Comparison of ENCODE assay signal across 8 cellular contexts in the genomic region with DNA sequence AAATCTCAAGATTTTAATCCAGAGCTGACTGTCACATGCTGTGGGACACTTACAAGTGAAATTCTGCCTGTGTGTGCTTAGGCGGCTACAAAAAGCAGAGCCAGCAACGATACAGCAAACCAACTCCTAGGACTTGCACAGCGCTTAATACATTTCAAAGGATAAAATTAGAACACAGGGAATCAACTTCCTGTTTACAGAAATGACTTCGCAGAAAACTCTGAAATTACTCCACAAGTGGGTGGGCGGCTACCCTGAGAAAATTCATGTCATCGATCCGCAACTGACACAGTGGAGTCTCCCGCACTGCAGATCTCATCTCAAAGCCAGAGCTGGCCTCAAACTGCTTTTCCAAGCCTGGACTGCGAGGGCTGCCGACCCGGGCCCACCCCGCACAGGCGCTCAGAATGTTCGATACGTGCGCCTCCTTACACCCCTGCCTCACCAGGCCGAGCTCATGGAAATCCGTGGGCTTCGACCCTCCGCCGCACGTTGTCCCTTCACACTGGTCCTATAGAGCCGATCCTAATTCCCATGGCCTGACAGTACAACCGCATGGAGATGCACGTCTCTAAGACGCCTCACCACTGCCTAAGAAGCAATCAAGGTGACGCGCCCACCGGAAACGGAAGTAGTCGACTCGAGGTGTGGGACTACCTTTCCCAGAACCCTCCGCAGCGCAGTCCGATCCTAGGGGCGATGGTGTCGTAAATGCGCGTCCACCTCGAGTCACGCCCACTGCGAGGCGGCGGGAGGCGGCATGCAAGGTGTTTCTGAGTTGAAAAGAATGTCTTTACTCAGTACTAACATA. TPM values are rescaled to one million over a fixed set of nuclear protein-coding genes. Genes with fewer than 3 reads are reported as not detected.
DNase-seq lines count a peak whose midpoint lies in the region; ATAC-seq lines count a peak whose summit lies in the region.

A gene (minus strand): TSS at position 609 of the 811 bp plus-strand sequence. CDS start 5,625 bp downstream, outside the sequence.

- H3K27ac Mint-ChIP-seq in activated T-cell treated with anti-CD3 and anti-CD28 coated beads, Interleukin-2, amount 50 U/mL, for 72 hours, result peak within 1 kb of the TSS; percentile 43

- in situ Hi-C loops in HAP-1 (cut with MboI; ENCODE audit: low sequenced_read_pairs), result no loop called here

- no peaks in the 10 kb centered on the region for H3K4me1 ChIP-seq in muscle layer of colon (ENCODE audit: insufficient read depth, low read length)
- no peaks in the 10 kb centered on the region for H3K4me1 ChIP-seq in HAP-1

- H3K36me3 Mint-ChIP-seq in activated T-cell treated with anti-CD3 and anti-CD28 coated beads, Interleukin-2, amount 50 U/mL, for 72 hours (ENCODE audit: insufficient read depth in 2 of 2), result peaks cover 46 to 60% of the 10 kb centered on the region in 2 donors

- peaks cover 47 to 53% of the 10 kb centered on the region in 2 donors for H3K9me3 Mint-ChIP-seq in activated T-cell treated with anti-CD3 and anti-CD28 coated beads, Interleukin-2, amount 50 U/mL, for 72 hours

- ATAC-seq in GM18909 (IDR thresholded peaks at IDR 0.05; ENCODE audit: poor library complexity, unreplicated experiment) (peak; percentile 42), GM18867 (IDR thresholded peaks at IDR 0.05; ENCODE audit: unreplicated experiment) (no peak)
- peak; percentile 97 to 99 for ATAC-seq in activated T-cell treated with anti-CD3 and anti-CD28 coated beads, Interleukin-2, amount 50 U/mL, for 72 hours (replicated peaks in 1 of 2)

- H3K9me3 ChIP-seq in muscle layer of colon (ENCODE audit: low read length) (peaks cover 10% of the 10 kb centered on the region), HAP-1 (no peaks in the 10 kb centered on the region; the same call in 1 of the 2 replicates)

- H3K27me3 ChIP-seq in muscle layer of colon (ENCODE audit: control insufficient read depth in 1 of 2, insufficient read depth in 2 of 2, low read length in 2 of 2) (no peaks in the 10 kb centered on the region), HAP-1 (ENCODE audit: low read depth) (no peaks in the 10 kb centered on the region)

- no peak within 1 kb of the TSS for H3K27ac ChIP-seq in muscle layer of colon (ENCODE audit: low read depth, low read length)

- peaks cover 9% of the 10 kb centered on the region for H3K4me1 Mint-ChIP-seq in activated T-cell treated with anti-CD3 and anti-CD28 coated beads, Interleukin-2, amount 50 U/mL, for 72 hours (ENCODE audit: low read depth)

- H3K4me3 ChIP-seq in muscle layer of colon (ENCODE audit: low read depth in 1 of 2, low read length in 2 of 2), result peak within 1 kb of the TSS; percentile 76 to 86
- H3K4me3 ChIP-seq in HAP-1, result no peak within 1 kb of the TSS

- peak within 1 kb of the TSS; percentile 90 to 93 for H3K4me3 Mint-ChIP-seq in activated T-cell treated with anti-CD3 and anti-CD28 coated beads, Interleukin-2, amount 50 U/mL, for 72 hours

- peaks cover 13% of the 10 kb centered on the region for H3K36me3 ChIP-seq in muscle layer of colon (ENCODE audit: insufficient read depth, low read length)
- H3K36me3 ChIP-seq in HAP-1 (replicated peaks), result no peaks in the 10 kb centered on the region

- DNase-seq in NCI-H82 treated with DMSO at 0.1 percent for 48 hours (lab: John Stamatoyannopoulos, UW; ENCODE audit: unreplicated experiment) (peak; percentile 69), fibroblast of gingiva (ENCODE audit: low read depth) (peak; percentile 93), HAP-1 (ENCODE audit: low spot score in 2 of 2) (no peak)
- peak; percentile 76 to 87 for DNase-seq in activated T-cell treated with anti-CD3 and anti-CD28 coated beads, Interleukin-2, amount 50 U/mL, for 72 hours
- peak; percentile 8 to 28 for DNase-seq in stimulated activated CD8-positive, alpha-beta memory T cell treated with anti-CD3 and anti-CD28 coated beads, Interleukin-4, amount 100 ng/mL, for 1 hour (ENCODE audit: low read depth in 2 of 2, low spot score in 1 of 2)

- H3K9ac ChIP-seq in muscle layer of colon (ENCODE audit: low read length), result peak within 1 kb of the TSS; percentile 10

- no peaks in the 10 kb centered on the region for H3K27me3 Mint-ChIP-seq in activated T-cell treated with anti-CD3 and anti-CD28 coated beads, Interleukin-2, amount 50 U/mL, for 72 hours (ENCODE audit: low read depth)

RNA-seq across cellular contexts. Expression of the gene that starts here (rescaled TPM):
- 1 to 10 TPM; 1.4 to 2.7 TPM for total RNA-seq in activated T-cell treated with anti-CD3 and anti-CD28 coated beads, Interleukin-2, amount 50 U/mL, for 72 hours

Comparison
In these comparisons a context has a peak if more than half of its experiments do, and no peak if none do; other contexts are left out.
1. DNase-seq: peak in NCI-H82 treated with DMSO at 0.1 percent for 48 hours (single experiment), activated T-cell treated with anti-CD3 and anti-CD28 coated beads, Interleukin-2, amount 50 U/mL, for 72 hours (2 of 2), fibroblast of gingiva (single experiment) and stimulated activated CD8-positive, alpha-beta memory T cell treated with anti-CD3 and anti-CD28 coated beads, Interleukin-4, amount 100 ng/mL, for 1 hour (2 of 2); none in HAP-1 (0 of 2).